Comparison of ENCODE assay signal across 10 cellular contexts in the genomic region with DNA sequence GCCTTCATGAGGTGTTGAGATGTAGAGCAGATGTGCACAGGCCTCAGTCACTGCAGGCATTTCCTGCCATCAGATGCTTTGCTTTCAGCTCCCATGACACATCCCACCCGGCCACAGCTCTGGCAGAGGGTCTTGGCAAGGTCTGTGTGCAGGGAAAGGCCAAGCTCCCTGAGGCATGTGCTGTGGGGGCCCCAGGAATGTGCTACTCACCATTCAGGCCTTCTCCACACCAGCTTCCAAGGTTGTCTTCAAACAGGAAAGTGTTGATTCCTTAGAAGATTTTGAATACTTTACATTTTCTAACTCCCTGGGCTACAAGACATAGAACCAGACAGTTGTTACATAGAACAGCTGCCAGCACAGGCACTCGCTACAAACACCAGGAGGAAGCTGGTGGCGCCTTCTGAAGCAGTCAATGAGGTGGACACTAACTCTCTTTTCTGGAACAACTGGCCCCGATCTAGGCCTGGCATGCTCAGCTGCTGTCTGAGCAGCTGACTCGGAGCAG. TPM values are rescaled to one million over a fixed set of nuclear protein-coding genes. Genes with fewer than 3 reads are reported as not detected.
DNase-seq lines count a peak whose midpoint lies in the region; ATAC-seq and TF ChIP-seq lines count a peak whose summit lies in the region.
"Had no signal": no experiment of that assay in that cellular context is flagged by ENCODE, and none has a peak within 500 bp of the region (broad histone marks: within the 10 kb centered on the region; RNA-seq: fewer than 3 reads in every experiment).

No MANE protein-coding gene starts in this region.

- H3K27me3 ChIP-seq in heart right ventricle (no peaks in the 10 kb centered on the region), spleen (replicated peaks in 1 of 7) (no peaks in the 10 kb centered on the region)

- no peak overlapping the region for H3K4me3 ChIP-seq in heart right ventricle
- H3K4me3 ChIP-seq in spleen, result no peak overlapping the region

- H3K36me3 ChIP-seq in heart right ventricle (peaks cover 0 to 13% (median 0%) of the 10 kb centered on the region in 9 donors), spleen (peaks cover 0 to 14% (median 0%) of the 10 kb centered on the region in 6 donors)

- peaks cover 0 to 55% (median 4%) of the 10 kb centered on the region in 9 donors for H3K4me1 ChIP-seq in heart right ventricle
- H3K4me1 ChIP-seq in spleen, result peaks cover 15 to 66% (median 40%) of the 10 kb centered on the region in 6 donors

- peak; percentile 61 for ATAC-seq in activated CD8-positive, alpha-beta T cell treated with anti-CD3 and anti-CD28 coated beads for 36 hours
- ATAC-seq in heart right ventricle, result peak; percentile 77 to 95 (median 88)

- peak overlapping the region; percentile 96 for H3K27ac Mint-ChIP-seq in activated CD8-positive, alpha-beta T cell treated with anti-CD3 and anti-CD28 coated beads for 36 hours

- DNase-seq in NOMO-1 treated with DMSO at 0.1 percent for 48 hours (lab: John Stamatoyannopoulos, UW; ENCODE audit: unreplicated experiment) (peak; percentile 14), NOMO-1 (lab: John Stamatoyannopoulos, UW; ENCODE audit: unreplicated experiment in 2 of 2) (no peak), heart right ventricle (peak; percentile 57 to 63), spleen (no peak), pons (ENCODE audit: low spot score) (no peak), cortex of kidney (lab: John Stamatoyannopoulos, UW) (no peak), OCI-M1 (lab: John Stamatoyannopoulos, UW) (no peak)
- DNase-seq in activated CD8-positive, alpha-beta T cell treated with anti-CD3 and anti-CD28 coated beads for 36 hours, result peak; percentile 64
- DNase-seq: NCI-H82 had no signal

- POLR2A ChIA-PET in activated CD8-positive, alpha-beta T cell treated with anti-CD3 and anti-CD28 coated beads for 36 hours (lab: Charles Lee), result interaction anchor here (0.7 to 1.6 kb wide), 7 partner anchors 11 to 29 kb away, joined by 3 to 10 read pairs (median 3); a partner anchor contains a TSS

- H3K36me3 Mint-ChIP-seq in activated CD8-positive, alpha-beta T cell treated with anti-CD3 and anti-CD28 coated beads for 36 hours (ENCODE audit: low read depth), result peaks cover 14% of the 10 kb centered on the region

- peaks cover 49% of the 10 kb centered on the region for H3K4me1 Mint-ChIP-seq in activated CD8-positive, alpha-beta T cell treated with anti-CD3 and anti-CD28 coated beads for 36 hours (ENCODE audit: low read depth)

- H3K27ac ChIP-seq in heart right ventricle (peak overlapping the region in 5 of 10 donors; percentile 1 to 56 (median 19)), spleen (peak overlapping the region in 6 of 8 donors; percentile 24 to 68 (median 56))
- H3K27ac ChIP-seq: 22Rv1 had no signal

- CTCF ChIA-PET in activated CD8-positive, alpha-beta T cell treated with anti-CD3 and anti-CD28 coated beads for 36 hours (lab: Charles Lee), result interaction anchor here (0.8 to 1.5 kb wide), 4 partner anchors 15 to 29 kb away, joined by 3 to 4 read pairs (median 4); no protein-coding TSS in a partner anchor

- WGBS in heart right ventricle, 2 donors, result 41 to 43% methylated on average over 5 of the region's 5 CpGs
- WGBS in spleen, 5 donors, result 28 to 49% (median 34%) methylated on average over 5 of the region's 5 CpGs

- no peak for TF ChIP-seq POLR2A in spleen (IDR thresholded peaks at IDR 0.05)

- no peak for TF ChIP-seq CTCF in activated CD8-positive, alpha-beta T cell treated with anti-CD3 and anti-CD28 coated beads for 36 hours (IDR thresholded peaks at IDR 0.05)
- TF ChIP-seq CTCF in heart right ventricle (IDR thresholded peaks at IDR 0.05) (no peak), spleen (IDR thresholded peaks at IDR 0.05 in 8 of 11, conservative IDR thresholded peaks at IDR 0.05 in 3 of 11) (no peak)

- H3K27me3 Mint-ChIP-seq in activated CD8-positive, alpha-beta T cell treated with anti-CD3 and anti-CD28 coated beads for 36 hours, result no peaks in the 10 kb centered on the region

- H3K9me3 ChIP-seq in heart right ventricle (no peaks in the 10 kb centered on the region), spleen (no peaks in the 10 kb centered on the region)

- no peaks in the 10 kb centered on the region for H3K9me3 Mint-ChIP-seq in activated CD8-positive, alpha-beta T cell treated with anti-CD3 and anti-CD28 coated beads for 36 hours

- intact Hi-C loops in activated CD8-positive, alpha-beta T cell treated with anti-CD3 and anti-CD28 coated beads for 36 hours (cut with micrococcal nuclease), result no loop called here
- intact Hi-C loops in heart right ventricle (cut with DNase I) (no loop called here), spleen (cut with DNase I; ENCODE audit: low total_unique reads) (no loop called here)

- H3K4me3 Mint-ChIP-seq in activated CD8-positive, alpha-beta T cell treated with anti-CD3 and anti-CD28 coated beads for 36 hours, result peak overlapping the region; percentile 56

RNA-seq across cellular contexts. Expression of a gene that starts 27.8 kb away (rescaled TPM):
- total RNA-seq in activated CD8-positive, alpha-beta T cell treated with anti-CD3 and anti-CD28 coated beads for 36 hours, result 1 to 10 TPM; 3.5 to 3.7 TPM
- 1 to 10 TPM in 1 of 10 donors, under 1 TPM in 9; 0.22 to 2.8 (median 0.77) TPM for total RNA-seq in heart right ventricle
- under 1 TPM; 0.35 to 0.37 TPM for polyA plus RNA-seq in heart right ventricle
- 10 to 100 TPM; 10.3 to 15.5 (median 12.5) TPM for total RNA-seq in spleen
- polyA plus RNA-seq in spleen, result 1 to 10 TPM; 1.2 to 1.9 (median 1.6) TPM

RNA-seq across cellular contexts. Expression of a gene that starts 28.6 kb away (rescaled TPM):
- total RNA-seq in activated CD8-positive, alpha-beta T cell treated with anti-CD3 and anti-CD28 coated beads for 36 hours, result 10 to 100 TPM; 72.0 to 76.7 TPM
- total RNA-seq in heart right ventricle, result 10 to 100 TPM; 83.1 to 95.5 (median 88.6) TPM
- polyA plus RNA-seq in heart right ventricle, result 100 to 1,000 TPM in 1 of 2 donors, 10 to 100 TPM in 1; 29.1 to 113 TPM
- total RNA-seq in spleen, result 10 to 100 TPM; 50.3 to 89.3 (median 72.7) TPM
- 10 to 100 TPM; 66.2 to 83.9 (median 83.8) TPM for polyA plus RNA-seq in spleen

RNA-seq across cellular contexts. Expression of a gene that starts 47.4 kb away (rescaled TPM):
- 10 to 100 TPM; 63.4 to 66.2 TPM for total RNA-seq in activated CD8-positive, alpha-beta T cell treated with anti-CD3 and anti-CD28 coated beads for 36 hours
- total RNA-seq in heart right ventricle (10 to 100 TPM; 16.3 to 23.7 (median 21.6) TPM), spleen (10 to 100 TPM; 24.4 to 45.0 (median 32.9) TPM)
- polyA plus RNA-seq in heart right ventricle (10 to 100 TPM in 1 of 2 donors, 1 to 10 TPM in 1; 3.7 to 11.3 TPM), spleen (10 to 100 TPM in 2 of 3 donors, 1 to 10 TPM in 1; 9.8 to 13.8 (median 10.9) TPM)

RNA-seq across cellular contexts. Expression of a gene that starts 47.8 kb away (rescaled TPM):
- total RNA-seq in activated CD8-positive, alpha-beta T cell treated with anti-CD3 and anti-CD28 coated beads for 36 hours, result 100 to 1,000 TPM in 1 of 2 experiments, 10 to 100 TPM in 1; 97.5 to 100 TPM
- total RNA-seq in heart right ventricle, result 10 to 100 TPM in 1 of 10 donors, 1 to 10 TPM in 9; 3.9 to 12.2 (median 7.5) TPM
- polyA plus RNA-seq in heart right ventricle, result 10 to 100 TPM in 1 of 2 donors, 1 to 10 TPM in 1; 2.4 to 11.0 TPM
- total RNA-seq in spleen, result 10 to 100 TPM in 1 of 7 donors, 1 to 10 TPM in 6; 3.0 to 10.0 (median 7.5) TPM
- 1 to 10 TPM; 1.6 to 7.2 (median 5.1) TPM for polyA plus RNA-seq in spleen

Comparison
In these comparisons a context has a peak if more than half of its experiments do, and no peak if none do; other contexts are left out.
1. DNase-seq: peak in NOMO-1 treated with DMSO at 0.1 percent for 48 hours (single experiment), activated CD8-positive, alpha-beta T cell treated with anti-CD3 and anti-CD28 coated beads for 36 hours (single experiment) and heart right ventricle (2 of 2); none in NOMO-1 (0 of 2), spleen (single experiment), pons (single experiment), cortex of kidney (single experiment) and OCI-M1 (single experiment).